In the genomic region with DNA sequence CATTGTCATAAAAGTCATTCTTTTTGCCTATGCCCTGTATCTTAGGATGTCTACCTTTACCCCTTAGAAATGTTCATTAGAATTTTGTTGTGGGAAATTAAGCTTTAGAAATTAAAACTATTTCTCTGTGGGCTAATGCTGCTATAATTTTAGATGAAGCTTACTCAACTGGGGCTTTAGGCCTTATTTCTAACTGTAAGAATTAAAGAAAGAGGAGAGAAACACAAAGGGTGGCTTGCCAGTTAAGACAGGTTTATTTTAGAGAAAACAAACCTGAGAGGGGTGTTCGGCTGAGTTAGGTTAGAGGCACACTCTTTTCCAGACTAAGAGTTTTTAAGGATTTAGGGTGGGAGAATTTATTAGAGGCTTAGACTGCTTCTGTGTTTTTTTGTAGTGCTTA, we compare ENCODE assay signal across 1 cellular context.
TF ChIP-seq lines count a peak whose summit lies in the region.

No MANE protein-coding gene starts in this region.

TF ChIP-seq in K562, 482 proteins besides CTCF, POLR2A, EP300 and RAD21:
- peak; percentile 78; the same call in 1 of the 2 replicates for TF ChIP-seq HLTF (IDR thresholded peaks at IDR 0.05)
- no peak for TF ChIP-seq KAT2B (IDR thresholded peaks at IDR 0.05; ENCODE audit: low read depth, low read length)
